In genomic region chr9:89686134-89686533, GRCh38 we compare ENCODE assay signal across 11 cellular contexts.
DNase-seq lines count a peak whose midpoint lies in the region; ATAC-seq, FAIRE-seq and TF ChIP-seq lines count a peak whose summit lies in the region.
"Had no signal": no experiment of that assay in that cellular context is flagged by ENCODE, and none has a peak within 500 bp of the region (broad histone marks: within the 10 kb centered on the region; RNA-seq: fewer than 3 reads in every experiment).

No MANE protein-coding gene starts in this region.

- H3K4me1 ChIP-seq in HEK293 (ENCODE audit: control insufficient read depth, insufficient read depth, low read length) (no peaks in the 10 kb centered on the region; the same call in 1 of the 2 replicates), H1 (replicated peaks in 1 of 4; ENCODE audit: control insufficient read depth in 3 of 4, insufficient read depth in 4 of 4, low read length in 3 of 4) (peaks cover 0 to 11% (median 4%) of the 10 kb centered on the region in 4 experiments; a peak in 4 of 7 replicates), prostate gland (replicated peaks) (peaks cover 10% of the 10 kb centered on the region), OCI-LY7 (ENCODE audit: insufficient read depth, low read length, poor library complexity, severe bottlenecking) (peaks cover 7% of the 10 kb centered on the region)

- H3K27ac ChIP-seq in HEK293 (ENCODE audit: extremely low read depth, low read depth, low read length) (no peak overlapping the region), H1 (ENCODE audit: low read depth, low read length) (no peak overlapping the region), prostate gland (no peak overlapping the region), OCI-LY7 (ENCODE audit: low read depth, low read length, poor library complexity, severe bottlenecking) (no peak overlapping the region)
- H3K27ac ChIP-seq: SK-N-MC had no signal

- H3K4me2 ChIP-seq in H1 (ENCODE audit: insufficient read depth in 1 of 2, low read depth in 2 of 2, low read length in 2 of 2) (no peak overlapping the region), OCI-LY7 (ENCODE audit: low read length) (no peak overlapping the region)

- H3K9me3 ChIP-seq in HEK293 (ENCODE audit: control insufficient read depth, insufficient read depth, low read depth, low read length), result no peaks in the 10 kb centered on the region
- no peaks in the 10 kb centered on the region for H3K9me3 ChIP-seq in H1 (ENCODE audit: insufficient read depth in 2 of 2, low read depth in 1 of 2, low read length in 1 of 2)
- H3K9me3 ChIP-seq in prostate gland, result no peaks in the 10 kb centered on the region
- no peaks in the 10 kb centered on the region for H3K9me3 ChIP-seq in OCI-LY7 (ENCODE audit: low read length)

- H3K14ac ChIP-seq in H1 (ENCODE audit: insufficient read length), result no peak overlapping the region

- H4K91ac ChIP-seq in H1 (replicated peaks; ENCODE audit: insufficient read length, low read length), result peak overlapping the region; percentile 93

- intact Hi-C loops in prostate gland (cut with DNase I), result no loop called here
- intact Hi-C loops in OCI-LY7 (cut with micrococcal nuclease; ENCODE audit: unreplicated experiment), result no loop called here

- H2BK20ac ChIP-seq in H1 (ENCODE audit: low read length), result peak overlapping the region; percentile 6; the same call in 1 of the 2 replicates

- no peak for TF ChIP-seq RAD21 in H1 (IDR thresholded peaks at IDR 0.05 in 1 of 2, conservative IDR thresholded peaks at IDR 0.05 in 1 of 2; ENCODE audit: low read depth in 2 of 2, low read length in 2 of 2)

- TF ChIP-seq CTCF in HEK293 (tag by site-specific recombination; IDR thresholded peaks at IDR 0.05), result no peak
- TF ChIP-seq CTCF in H1 (IDR thresholded peaks at IDR 0.05; ENCODE audit: control extremely low read depth in 1 of 3, insufficient read depth in 1 of 3, low read depth in 1 of 3, low read length in 3 of 3), result no peak
- TF ChIP-seq CTCF in prostate gland (IDR thresholded peaks at IDR 0.05), result no peak
- no peak for TF ChIP-seq CTCF in OCI-LY7 (conservative IDR thresholded peaks at IDR 0.05; ENCODE audit: low read length)
- TF ChIP-seq CTCF in GM10266 (IDR thresholded peaks at IDR 0.05; ENCODE audit: control insufficient read depth, insufficient read depth, low read depth, missing control alignments), result no peak

- CTCF ChIA-PET in HEK293 (lab: Yijun Ruan, JAX), result interaction anchor here (0.6 to 0.8 kb wide), 2 partner anchors 137 to 414 kb away, joined by 3 to 4 read pairs; no protein-coding TSS in a partner anchor
- CTCF ChIA-PET in H1 (lab: Charles Lee; ENCODE audit: partially characterized antibody), result interaction anchor here (0.6 to 3.0 kb wide), 7 partner anchors 9 to 412 kb away, joined by 3 to 9 read pairs (median 4); no protein-coding TSS in a partner anchor
- CTCF ChIA-PET in OCI-LY7 (lab: Charles Lee; ENCODE audit: unreplicated experiment), result no interaction called here

- H3K27me3 Mint-ChIP-seq in activated T-cell treated with anti-CD3 and anti-CD28 coated beads, Interleukin-2, amount 50 U/mL, for 4 hours (ENCODE audit: low read depth), result no peaks in the 10 kb centered on the region

- H3K4ac ChIP-seq in H1 (replicated peaks; ENCODE audit: insufficient read length, low read depth, low read length), result no peak overlapping the region

- H3K79me1 ChIP-seq in H1 (ENCODE audit: low read depth, low read length), result no peaks in the 10 kb centered on the region

- no peak overlapping the region for H4K5ac ChIP-seq in H1 (ENCODE audit: insufficient read length, low read depth, low read length)

- H4K20me1 ChIP-seq in H1 (replicated peaks in 1 of 2; ENCODE audit: control insufficient read depth in 1 of 2, insufficient read depth in 2 of 2, low read length in 2 of 2) (no peaks in the 10 kb centered on the region), OCI-LY7 (ENCODE audit: insufficient read depth, low read length) (no peaks in the 10 kb centered on the region)

- DNase-seq in NCI-H2171 treated with DMSO at 0.1 percent for 48 hours (lab: John Stamatoyannopoulos, UW) (peak; percentile 94), H1 (ENCODE audit: low read depth in 1 of 2, low spot score in 2 of 2) (no peak), prostate gland (ENCODE audit: low spot score) (peak; percentile 57), OCI-LY7 (ENCODE audit: low spot score) (no peak), GM10266 (ENCODE audit: extremely low spot score) (no peak)
- DNase-seq in activated T-cell treated with anti-CD3 and anti-CD28 coated beads, Interleukin-2, amount 50 U/mL, for 4 hours, result no peak
- DNase-seq: GOT3 had no signal

- peaks cover 8% of the 10 kb centered on the region for H3K4me1 Mint-ChIP-seq in activated T-cell treated with anti-CD3 and anti-CD28 coated beads, Interleukin-2, amount 50 U/mL, for 4 hours (ENCODE audit: low read depth)

- peak overlapping the region; percentile 94; the same call in 1 of the 2 replicates for H2BK5ac ChIP-seq in H1 (ENCODE audit: low read depth, low read length)

- WGBS in H1 (ENCODE audit: extremely low coverage in 1 of 2, insufficient coverage in 1 of 2, insufficient read length in 1 of 2, insufficient replicate concordance in 2 of 2, low coverage in 1 of 2, low lambda C conversion rate in 2 of 2, missing lambda C conversion rate in 1 of 2), 2 experiments, result 74% methylated on average over 5 of the region's 5 CpGs; no CpG with 5 or more reads in 1 of the 2 experiments
- 43% methylated on average over 5 of the region's 5 CpGs for WGBS in prostate gland

- no peak overlapping the region for H3K9ac ChIP-seq in H1 (replicated peaks in 1 of 4; ENCODE audit: extremely low read depth in 1 of 4, low read depth in 3 of 4, low read length in 3 of 4)

- FAIRE-seq in H1 (lab: Jason Lieb, UNC), result no peak

- no peak overlapping the region for H4K8ac ChIP-seq in H1 (ENCODE audit: extremely low read depth, insufficient read depth, low read length)

- POLR2A ChIA-PET in HEK293 (lab: Yijun Ruan, JAX), result interaction anchor here (0.6 kb wide), 1 partner anchor 695 kb away, joined by 3 read pairs; the partner anchor contains the start of gene S1PR3
- POLR2A ChIA-PET in H1 (lab: Charles Lee; ENCODE audit: partially characterized antibody), result interaction anchor here (2.3 kb wide), 2 partner anchors 9 to 82 kb away, joined by 9 read pairs; partner anchors contain the start of gene GADD45G
- POLR2A ChIA-PET in OCI-LY7 (lab: Charles Lee), result interaction anchor here (0.6 kb wide), 1 partner anchor 667 kb away, joined by 4 read pairs; no protein-coding TSS in a partner anchor

- no peak overlapping the region for H3K23ac ChIP-seq in H1 (ENCODE audit: insufficient read length)

- no peak for TF ChIP-seq EP300 in H1 (IDR thresholded peaks at IDR 0.05; ENCODE audit: borderline replicate concordance in 1 of 2, low read depth in 2 of 2, low read length in 2 of 2)

- no peak overlapping the region for H2AK5ac ChIP-seq in H1 (ENCODE audit: low read depth, low read length)

- H3K4me3 Mint-ChIP-seq in activated T-cell treated with anti-CD3 and anti-CD28 coated beads, Interleukin-2, amount 50 U/mL, for 4 hours, result no peak overlapping the region
- H3K4me3 Mint-ChIP-seq: memory B cell had no signal

- BruUV-seq in OCI-LY7 (replicated peaks; lab: Mats Ljungman, UMichigan), result no TSS peak

- no peaks in the 10 kb centered on the region for H3K23me2 ChIP-seq in H1 (ENCODE audit: low read depth, low read length)

- H3K56ac ChIP-seq in H1 (replicated peaks; ENCODE audit: insufficient read length, low read depth, low read length), result no peak overlapping the region

- H2BK12ac ChIP-seq in H1 (ENCODE audit: low read depth, low read length), result peak overlapping the region; percentile 40; the same call in 1 of the 2 replicates

- TF ChIP-seq POLR2A in H1 (IDR thresholded peaks at IDR 0.05; ENCODE audit: control extremely low read depth in 1 of 2, low read depth in 2 of 2, low read length in 2 of 2) (no peak), prostate gland (IDR thresholded peaks at IDR 0.05) (peak; percentile 4)

- peak overlapping the region; percentile 52; the same call in 1 of the 2 replicates for H3K18ac ChIP-seq in H1 (ENCODE audit: extremely low read depth, low read length)

- no peak for ATAC-seq in HG03442 (IDR thresholded peaks at IDR 0.05; ENCODE audit: unreplicated experiment)
- no peak for ATAC-seq in activated T-cell treated with anti-CD3 and anti-CD28 coated beads, Interleukin-2, amount 50 U/mL, for 4 hours

- no peaks in the 10 kb centered on the region for H3K27me3 ChIP-seq in H1 (replicated peaks in 1 of 4; ENCODE audit: control insufficient read depth in 3 of 4, extremely low read depth in 1 of 4, insufficient read depth in 3 of 4, low read length in 3 of 4)
- no peaks in the 10 kb centered on the region for H3K27me3 ChIP-seq in prostate gland (replicated peaks; ENCODE audit: insufficient read depth)

- H3K9me3 Mint-ChIP-seq in activated T-cell treated with anti-CD3 and anti-CD28 coated beads, Interleukin-2, amount 50 U/mL, for 4 hours, result no peaks in the 10 kb centered on the region
- H3K9me3 Mint-ChIP-seq: memory B cell had no signal

- no peak overlapping the region for H2BK15ac ChIP-seq in H1 (ENCODE audit: low read length)

- no peaks in the 10 kb centered on the region for H3K9me2 ChIP-seq in OCI-LY7 (ENCODE audit: insufficient read depth, low read length)

- H2BK120ac ChIP-seq in H1 (replicated peaks; ENCODE audit: low read depth, low read length), result no peak overlapping the region

- H3K4me3 ChIP-seq in HEK293 (ENCODE audit: low read depth, low read length), result no peak overlapping the region
- no peak overlapping the region for H3K4me3 ChIP-seq in H1 (ENCODE audit: extremely low read depth in 1 of 4, insufficient read depth in 2 of 4, low read depth in 3 of 4, low read length in 4 of 4)
- no peak overlapping the region for H3K4me3 ChIP-seq in prostate gland
- H3K4me3 ChIP-seq in OCI-LY7 (ENCODE audit: low read depth, low read length, poor library complexity, severe bottlenecking), result no peak overlapping the region
- H3K4me3 ChIP-seq: SK-N-MC had no signal

- H3K36me3 ChIP-seq in HEK293 (ENCODE audit: control insufficient read depth in 2 of 2, insufficient read depth in 1 of 2, low read length in 2 of 2) (no peaks in the 10 kb centered on the region), H1 (ENCODE audit: control insufficient read depth in 2 of 4, insufficient read depth in 4 of 4, low read length in 3 of 4) (no peaks in the 10 kb centered on the region), prostate gland (no peaks in the 10 kb centered on the region), OCI-LY7 (ENCODE audit: insufficient read depth, low read length) (no peaks in the 10 kb centered on the region)

- H3K79me2 ChIP-seq in H1 (ENCODE audit: control insufficient read depth in 1 of 2, insufficient read depth in 2 of 2, low read length in 2 of 2), result no peaks in the 10 kb centered on the region
- H3K79me2 ChIP-seq in OCI-LY7 (ENCODE audit: insufficient read depth, low read depth, low read length), result no peaks in the 10 kb centered on the region

- H2AFZ ChIP-seq in H1 (ENCODE audit: low read length) (no peak overlapping the region), OCI-LY7 (ENCODE audit: low read length) (no peak overlapping the region)

- H3K36me3 Mint-ChIP-seq in activated T-cell treated with anti-CD3 and anti-CD28 coated beads, Interleukin-2, amount 50 U/mL, for 4 hours (ENCODE audit: insufficient read depth), result no peaks in the 10 kb centered on the region
- H3K36me3 Mint-ChIP-seq: memory B cell had no signal

TF ChIP-seq in HEK293, 187 proteins besides CTCF, POLR2A, EP300 and RAD21 (continues in another document):
- TF ChIP-seq ZIC2 (tag by site-specific recombination; IDR thresholded peaks at IDR 0.05), result peak; percentile 49

Comparison
In these comparisons a context has a peak if more than half of its experiments do, and no peak if none do; other contexts are left out.
1. DNase-seq: peak in NCI-H2171 treated with DMSO at 0.1 percent for 48 hours (single experiment) and prostate gland (single experiment); none in H1 (0 of 2), OCI-LY7 (single experiment), GM10266 (single experiment) and activated T-cell treated with anti-CD3 and anti-CD28 coated beads, Interleukin-2, amount 50 U/mL, for 4 hours (single experiment).